14 cellular contexts compared by ENCODE assay signal in genomic region chr12:15886372-15887042, GRCh38. TPM values are rescaled to one million over a fixed set of nuclear protein-coding genes. Genes with fewer than 3 reads are reported as not detected.
A peak's percentile ranks its signal among the peaks of the same experiment; 100 is the strongest.
DNase-seq lines count a peak whose midpoint lies in the region; ATAC-seq, FAIRE-seq and TF ChIP-seq lines count a peak whose summit lies in the region.
"Had no signal": no experiment of that assay in that cellular context is flagged by ENCODE, and none has a peak within 500 bp of the region (broad histone marks: within the 10 kb centered on the region; RNA-seq: fewer than 3 reads in every experiment).

No MANE protein-coding gene starts in this region.

- 96% methylated on average over 7 of the region's 7 CpGs for WGBS in GM12878 (ENCODE audit: insufficient coverage, insufficient replicate concordance, low lambda C conversion rate, missing lambda C conversion rate)

- TF ChIP-seq EP300 in GM12878 (IDR thresholded peaks at IDR 0.05; ENCODE audit: borderline replicate concordance in 1 of 2, control insufficient read depth in 1 of 2, low read depth in 2 of 2, low read length in 2 of 2) = no peak

- intact Hi-C loops in GM12878 (cut with micrococcal nuclease; ENCODE audit: unreplicated experiment) (no loop called here), gastrocnemius medialis (cut with DNase I; ENCODE audit: low total_unique reads) (no loop called here), kidney (cut with DNase I) (no loop called here)

- DNase-seq in activated naive CD4-positive, alpha-beta T cell (lab: John Stamatoyannopoulos, UW) = no peak
- DNase-seq in NCI-H2081 (lab: John Stamatoyannopoulos, UW) = peak; percentile 55 to 81
- DNase-seq in GM12878 (ENCODE audit: low read depth, low spot score) = no peak
- no peak for DNase-seq in gastrocnemius medialis
- DNase-seq in kidney = no peak
- no peak for DNase-seq in inferior parietal cortex (ENCODE audit: extremely low spot score)
- no peak for DNase-seq in ecto neural progenitor cell (ENCODE audit: low spot score)
- DNase-seq: activated B cell treated with CpG ODN at 0.5 μM for 24 hours, caudate nucleus, Right ventricle myocardium superior had no signal

- no peaks in the 10 kb centered on the region for H3K27me3 ChIP-seq in GM12878 (replicated peaks in 1 of 2; ENCODE audit: control insufficient read depth in 2 of 2, insufficient read depth in 2 of 2, low read length in 1 of 2)
- H3K27me3 ChIP-seq in gastrocnemius medialis = no peaks in the 10 kb centered on the region

- RAD21 ChIA-PET in GM12878 (lab: Charles Lee; ENCODE audit: unreplicated experiment) = no interaction called here

- H2AFZ ChIP-seq in GM12878 (ENCODE audit: control insufficient read depth, low read depth, low read length) = no peak overlapping the region

- FAIRE-seq in GM12878 (lab: Jason Lieb, UNC) = no peak
- FAIRE-seq in kidney (lab: Jason Lieb, UNC) = no peak
- FAIRE-seq: frontal cortex had no signal

- H4K20me1 ChIP-seq in GM12878 (ENCODE audit: control insufficient read depth, insufficient read depth) = no peaks in the 10 kb centered on the region

- SMC1A ChIA-PET in GM12878 (lab: Charles Lee; ENCODE audit: uncharacterized antibody, unreplicated experiment) = interaction anchor here (1.0 to 4.5 kb wide), 3 partner anchors 12 to 302 kb away, joined by 3 to 30 read pairs (median 3); no protein-coding TSS in a partner anchor

- H3K4me3 ChIP-seq in GM12878 (0 out of 2 replicates have a peak overlapping the region, but pooled peaks have one; percentile 31), gastrocnemius medialis (no peak overlapping the region), kidney (ENCODE audit: low read length in 2 of 2) (no peak overlapping the region)
- H3K4me3 ChIP-seq: lung, thoracic aorta had no signal

- TF ChIP-seq CTCF in GM12878 (IDR thresholded peaks at IDR 0.05 in 2 of 3, conservative IDR thresholded peaks at IDR 0.05 in 1 of 3; ENCODE audit: control insufficient read depth in 2 of 3, extremely low read depth in 1 of 3, insufficient read depth in 1 of 3, low read depth in 3 of 3, low read length in 3 of 3) (no peak), gastrocnemius medialis (IDR thresholded peaks at IDR 0.05 in 4 of 5, conservative IDR thresholded peaks at IDR 0.05 in 1 of 5) (no peak), kidney (IDR thresholded peaks at IDR 0.05; ENCODE audit: borderline replicate concordance, extremely low read depth, insufficient read depth) (no peak)

- no peak overlapping the region for H3K27ac Mint-ChIP-seq in activated naive CD4-positive, alpha-beta T cell treated with anti-CD3 and anti-CD28 coated beads, Interleukin-2, amount 50 U/mL, for 24 hours
- H3K27ac Mint-ChIP-seq: activated B cell treated with CpG ODN at 0.5 μM for 24 hours had no signal

- TF ChIP-seq POLR2A in GM12878 (IDR thresholded peaks at IDR 0.05; ENCODE audit: low read depth, low read length) (no peak), gastrocnemius medialis (IDR thresholded peaks at IDR 0.05) (no peak)

- BruUV-seq in GM12878 (replicated peaks; lab: Mats Ljungman, UMichigan) = no TSS peak

- peaks cover 30% of the 10 kb centered on the region for H3K36me3 Mint-ChIP-seq in activated naive CD4-positive, alpha-beta T cell treated with anti-CD3 and anti-CD28 coated beads, Interleukin-2, amount 50 U/mL, for 24 hours

- peaks cover 63% of the 10 kb centered on the region for H3K79me2 ChIP-seq in GM12878 (ENCODE audit: control insufficient read depth, insufficient read depth, low read length)

- POLR2A ChIA-PET in GM12878 (lab: Charles Lee) = interaction anchor here (0.6 kb wide), 1 partner anchor 721 kb away, joined by 3 read pairs; no protein-coding TSS in a partner anchor

- H3K4me2 ChIP-seq in GM12878 (ENCODE audit: control insufficient read depth, insufficient read depth) = peak overlapping the region; percentile 53; the same call in 1 of the 2 replicates

- H3K4me1 ChIP-seq in GM12878 (ENCODE audit: control insufficient read depth, insufficient read depth, low read length) = no peaks in the 10 kb centered on the region
- peaks cover 41 to 47% of the 10 kb centered on the region in 2 donors for H3K4me1 ChIP-seq in gastrocnemius medialis
- H3K4me1 ChIP-seq in kidney (ENCODE audit: control insufficient read depth in 1 of 2, insufficient read depth in 1 of 2, low read depth in 1 of 2, low read length in 2 of 2) = peaks cover 5 to 6% of the 10 kb centered on the region in 2 donors

- TF ChIP-seq RAD21 in GM12878 (IDR thresholded peaks at IDR 0.05; ENCODE audit: insufficient read depth, low read depth, low read length) = no peak

- H3K9me3 ChIP-seq in GM12878 (replicated peaks; ENCODE audit: control insufficient read depth, insufficient read depth, low read length) (no peaks in the 10 kb centered on the region), gastrocnemius medialis (no peaks in the 10 kb centered on the region), kidney (ENCODE audit: control insufficient read depth in 1 of 2, low read length in 2 of 2) (no peaks in the 10 kb centered on the region)
- H3K9me3 ChIP-seq: thoracic aorta had no signal

- H3K4me3 Mint-ChIP-seq in activated naive CD4-positive, alpha-beta T cell treated with anti-CD3 and anti-CD28 coated beads, Interleukin-2, amount 50 U/mL, for 24 hours = peak overlapping the region; percentile 42
- H3K4me3 Mint-ChIP-seq: activated B cell treated with CpG ODN at 0.5 μM for 24 hours had no signal

- no peaks in the 10 kb centered on the region for H3K27me3 Mint-ChIP-seq in activated naive CD4-positive, alpha-beta T cell treated with anti-CD3 and anti-CD28 coated beads, Interleukin-2, amount 50 U/mL, for 24 hours
- H3K27me3 Mint-ChIP-seq: activated B cell treated with CpG ODN at 0.5 μM for 24 hours had no signal

- H3K36me3 ChIP-seq in GM12878 (ENCODE audit: control insufficient read depth in 2 of 2, insufficient read depth in 2 of 2, low read length in 1 of 2) (peaks cover 0 to 3% of the 10 kb centered on the region in 2 experiments; a peak in 3 of 4 replicates), gastrocnemius medialis (peaks cover 0 to 21% of the 10 kb centered on the region in 2 donors), kidney (ENCODE audit: control insufficient read depth in 1 of 2, insufficient read depth in 2 of 2, low read length in 2 of 2) (peaks cover 6 to 16% of the 10 kb centered on the region in 2 donors)

- in situ Hi-C loops in GM12878 (cut with MboI) = loop anchor here (25.0 kb wide), 1 partner anchor 1099 kb away; no protein-coding TSS in a partner anchor
- in situ Hi-C loops in gastrocnemius medialis (cut with MboI; ENCODE audit: low sequenced_read_pairs in 4 of 4) = loop anchor here in 2 of 4 donors (25.0 kb wide), 2 partner anchors 624 to 1099 kb away; no protein-coding TSS in a partner anchor

- ATAC-seq in GM12878 (no peak), gastrocnemius medialis (no peak)

- H3K9ac ChIP-seq in GM12878 (ENCODE audit: control insufficient read depth, insufficient read depth, low read length) = no peak overlapping the region
- no peak overlapping the region for H3K9ac ChIP-seq in kidney (ENCODE audit: low read length in 2 of 2)

- no peak overlapping the region for H3K27ac ChIP-seq in GM12878 (ENCODE audit: control insufficient read depth, insufficient read depth)
- peak overlapping the region in 3 of 4 donors; percentile 32 to 57 (median 45) for H3K27ac ChIP-seq in gastrocnemius medialis
- no peak overlapping the region for H3K27ac ChIP-seq in kidney (ENCODE audit: low read depth in 2 of 2, low read length in 2 of 2)
- H3K27ac ChIP-seq: thoracic aorta had no signal

- H3K4me1 Mint-ChIP-seq in activated naive CD4-positive, alpha-beta T cell treated with anti-CD3 and anti-CD28 coated beads, Interleukin-2, amount 50 U/mL, for 24 hours = peaks cover 80% of the 10 kb centered on the region

- CTCF ChIA-PET in GM12878 (lab: Yijun Ruan, JAX) = interaction anchor here (1.0 to 4.4 kb wide), 3 partner anchors 12 to 354 kb away, joined by 3 to 57 read pairs (median 17); no protein-coding TSS in a partner anchor

- H3K9me3 Mint-ChIP-seq in activated naive CD4-positive, alpha-beta T cell treated with anti-CD3 and anti-CD28 coated beads, Interleukin-2, amount 50 U/mL, for 24 hours = no peaks in the 10 kb centered on the region
- H3K9me3 Mint-ChIP-seq: activated B cell treated with CpG ODN at 0.5 μM for 24 hours had no signal

RNA-seq across cellular contexts. Expression of gene STRAP, which starts 4.3 kb away (rescaled TPM):
- 18.6 and 19.9 TPM in 2 replicates for total RNA-seq in GM12878 (2013; cell fraction: nucleolus; rRNA removed)
- 64.3 and 66.8 TPM in 2 replicates for total RNA-seq in GM12878 (2014; rRNA removed)
- 77.3 and 80.4 TPM in 2 replicates for total RNA-seq in GM12878 (2014; rRNA removed; fragmentation: Illumina TruSeq; extraction: Trizol)
- total RNA-seq in GM12878 (2021) = 113 and 116 TPM in 2 replicates
- 66.0 TPM for polyA plus RNA-seq in GM12878 (2011; ENCODE audit: low read depth)
- 125 and 169 TPM in 2 replicates for polyA plus RNA-seq in GM12878 (2011; rRNA removed)
- polyA plus RNA-seq in GM12878 (2011; cell fraction: cytosol; rRNA removed) = 60.1 and 70.1 TPM in 2 replicates
- 22.8 and 33.9 TPM in 2 replicates for polyA plus RNA-seq in GM12878 (2011; cell fraction: nucleus; rRNA removed)
- 80.5 and 85.4 TPM in 2 replicates for polyA plus RNA-seq in GM12878 (2012)
- 91.9 and 106 TPM in 2 replicates for polyA plus RNA-seq in GM12878 (2014; fragmentation: Illumina TruSeq; extraction: Trizol)
- polyA plus RNA-seq in GM12878 (2014; fragmentation: Nextera tagmentation; extraction: Ambion mirVana) = 100 to 1,000 TPM; 102 to 227 TPM
- polyA plus RNA-seq in GM12878 (2014; rRNA removed) = 103 and 125 TPM in 2 replicates
- polyA plus RNA-seq in GM12878 (2016; fragmentation: Nextera tagmentation; extraction: Ambion mirVana) = 100 to 1,000 TPM; 281 TPM
- 75.8 and 85.1 TPM in 2 replicates for polyA minus RNA-seq in GM12878 (2011; rRNA and poly(A)+ RNA removed)
- 47.6 and 57.9 TPM in 2 replicates for polyA minus RNA-seq in GM12878 (2011; cell fraction: cytosol; rRNA and poly(A)+ RNA removed)
- 18.9 and 36.5 TPM in 2 replicates for polyA minus RNA-seq in GM12878 (2011; cell fraction: nucleus; rRNA and poly(A)+ RNA removed)
- total RNA-seq in gastrocnemius medialis = 100 to 1,000 TPM in 3 of 4 donors, 10 to 100 TPM in 1; 77.7 to 106 (median 102) TPM
- 85.9 TPM for total RNA-seq in kidney
- polyA plus RNA-seq in kidney (ENCODE audit: insufficient read depth, low read depth, low replicate concordance) = 99.1 TPM

RNA-seq across cellular contexts. Expression of gene DERA, which starts 24.6 kb away (rescaled TPM):
- 28.0 and 28.8 TPM in 2 replicates for total RNA-seq in GM12878 (2013; cell fraction: nucleolus; rRNA removed)
- total RNA-seq in GM12878 (2014; rRNA removed) (37.9 and 49.8 TPM in 2 replicates), GM12878 (2014; rRNA removed; fragmentation: Illumina TruSeq; extraction: Trizol) (42.3 and 42.6 TPM in 2 replicates), GM12878 (2021) (33.4 and 34.9 TPM in 2 replicates), gastrocnemius medialis (10 to 100 TPM; 29.2 to 50.1 (median 34.3) TPM), kidney (40.2 TPM)
- 15.8 TPM for polyA plus RNA-seq in GM12878 (2011; ENCODE audit: low read depth)
- polyA plus RNA-seq in GM12878 (2011; rRNA removed) (39.3 and 60.6 TPM in 2 replicates), GM12878 (2014; fragmentation: Illumina TruSeq; extraction: Trizol) (36.9 and 59.1 TPM in 2 replicates), GM12878 (2014; fragmentation: Nextera tagmentation; extraction: Ambion mirVana) (10 to 100 TPM; 64.2 to 97.1 TPM), GM12878 (2014; rRNA removed) (35.0 and 36.2 TPM in 2 replicates), GM12878 (2016; fragmentation: Nextera tagmentation; extraction: Ambion mirVana) (10 to 100 TPM; 71.0 to 76.4 TPM), kidney (ENCODE audit: insufficient read depth, low read depth, low replicate concordance) (59.5 TPM)
- 17.5 and 20.2 TPM in 2 replicates for polyA plus RNA-seq in GM12878 (2011; cell fraction: cytosol; rRNA removed)
- 18.8 and 23.7 TPM in 2 replicates for polyA plus RNA-seq in GM12878 (2011; cell fraction: nucleus; rRNA removed)
- polyA plus RNA-seq in GM12878 (2012) = 15.0 and 20.5 TPM in 2 replicates
- polyA minus RNA-seq in GM12878 (2011; rRNA and poly(A)+ RNA removed) = 38.2 and 38.8 TPM in 2 replicates
- 12.6 and 13.6 TPM in 2 replicates for polyA minus RNA-seq in GM12878 (2011; cell fraction: cytosol; rRNA and poly(A)+ RNA removed)
- polyA minus RNA-seq in GM12878 (2011; cell fraction: nucleus; rRNA and poly(A)+ RNA removed) = 16.5 and 17.3 TPM in 2 replicates

Comparison
In these comparisons a context has a peak if more than half of its experiments do, and no peak if none do; other contexts are left out.
1. DNase-seq: peak in NCI-H2081 (2 of 2); none in activated naive CD4-positive, alpha-beta T cell (0 of 4), GM12878 (single experiment), gastrocnemius medialis (0 of 2), kidney (single experiment), inferior parietal cortex (single experiment) and ecto neural progenitor cell (single experiment).
2. H3K27ac ChIP-seq: peak in gastrocnemius medialis (3 of 4); none in GM12878 (single experiment) and kidney (0 of 2).